In the genomic region with DNA sequence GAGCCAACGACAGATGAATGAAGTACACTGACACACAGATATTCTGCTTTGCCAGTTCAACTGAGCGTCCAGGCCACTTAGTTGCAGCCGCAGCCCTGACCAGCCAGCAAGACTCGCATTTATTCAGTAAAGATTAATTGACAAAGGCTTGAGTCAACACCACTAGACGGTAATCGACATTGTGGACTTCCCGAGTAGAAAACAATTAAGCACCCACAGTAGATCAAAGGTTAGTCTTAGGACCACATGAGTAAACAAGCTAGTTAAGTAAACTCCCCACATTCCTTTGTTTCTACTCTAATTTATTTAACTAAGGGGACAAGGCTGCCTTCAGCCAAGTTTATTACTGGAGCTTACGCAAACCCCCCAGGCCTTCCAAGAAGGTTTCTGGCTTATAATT, we compare ENCODE assay signal across 1 cellular context.
TF ChIP-seq lines count a peak whose summit lies in the region.
"Not testable (repeated sequence)": the region's sequence is repeated elsewhere in the genome, so short reads cannot be mapped to it uniquely, and the experiment has no call there.

No MANE protein-coding gene starts in this region.

TF ChIP-seq in HepG2, 621 proteins besides CTCF, POLR2A, EP300 and RAD21 (continued from another document and continues in another):
- TF ChIP-seq, protein P1, sequence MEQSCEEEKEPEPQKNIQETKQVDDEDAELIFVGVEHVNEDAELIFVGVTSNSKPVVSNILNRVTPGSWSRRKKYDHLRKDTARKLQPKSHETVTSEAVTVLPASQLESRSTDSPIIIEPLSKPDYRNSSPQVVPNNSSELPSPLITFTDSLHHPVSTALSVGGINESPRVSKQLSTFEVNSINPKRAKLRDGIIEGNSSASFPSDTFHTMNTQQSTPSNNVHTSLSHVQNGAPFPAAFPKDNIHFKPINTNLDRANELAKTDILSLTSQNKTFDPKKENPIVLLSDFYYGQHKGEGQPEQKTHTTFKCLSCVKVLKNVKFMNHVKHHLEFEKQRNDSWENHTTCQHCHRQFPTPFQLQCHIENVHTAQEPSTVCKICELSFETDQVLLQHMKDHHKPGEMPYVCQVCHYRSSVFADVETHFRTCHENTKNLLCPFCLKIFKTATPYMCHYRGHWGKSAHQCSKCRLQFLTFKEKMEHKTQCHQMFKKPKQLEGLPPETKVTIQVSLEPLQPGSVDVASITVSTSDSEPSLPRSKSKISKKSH (CRISPR knock-in tag; IDR thresholded peaks at IDR 0.05; ENCODE audit: borderline replicate concordance): peak; percentile 94
- TF ChIP-seq ZNF501 (CRISPR knock-in tag; IDR thresholded peaks at IDR 0.05) (peak; percentile 54; the same call in 1 of the 2 replicates), CBX5 (CRISPR knock-in tag; IDR thresholded peaks at IDR 0.05; ENCODE audit: borderline replicate concordance) (peak; percentile 97), SP1 (CRISPR knock-in tag; IDR thresholded peaks at IDR 0.05) (0 out of 2 replicates have a peak, but pooled peaks have one; percentile 22), SOX5 (CRISPR knock-in tag; IDR thresholded peaks at IDR 0.05; ENCODE audit: borderline replicate concordance) (peak; percentile 99), SMAD3 (CRISPR knock-in tag; IDR thresholded peaks at IDR 0.05) (0 out of 2 replicates have a peak, but pooled peaks have one; percentile 17), SAP130 (CRISPR knock-in tag; IDR thresholded peaks at IDR 0.05; ENCODE audit: low read depth) (peak; percentile 58), HMG20B (CRISPR knock-in tag; conservative IDR thresholded peaks at IDR 0.05) (peak; percentile 61; the same call in 1 of the 2 replicates), ETV5 (CRISPR knock-in tag; IDR thresholded peaks at IDR 0.05; ENCODE audit: borderline replicate concordance) (peak; percentile 67; the same call in 1 of the 2 replicates), HOXD1 (CRISPR knock-in tag; IDR thresholded peaks at IDR 0.05) (0 out of 2 replicates have a peak, but pooled peaks have one; percentile 46), THRA (CRISPR knock-in tag; IDR thresholded peaks at IDR 0.05; ENCODE audit: borderline replicate concordance) (peak; percentile 34; the same call in 1 of the 2 replicates), NCOA2 (CRISPR knock-in tag; IDR thresholded peaks at IDR 0.05) (peak; percentile 84), NCOR1 (IDR thresholded peaks at IDR 0.05; ENCODE audit: borderline replicate concordance, low read length) (peak; percentile 57; the same call in 1 of the 2 replicates), ZGPAT (CRISPR knock-in tag; IDR thresholded peaks at IDR 0.05) (peak; percentile 90), YEATS2 (CRISPR knock-in tag; IDR thresholded peaks at IDR 0.05; ENCODE audit: borderline replicate concordance) (peak; percentile 55; the same call in 1 of the 2 replicates), NR2F6 (IDR thresholded peaks at IDR 0.05) (peak; percentile 74), NR2F6 (CRISPR knock-in tag; IDR thresholded peaks at IDR 0.05) (peak; percentile 67), ZNF609 (CRISPR knock-in tag; IDR thresholded peaks at IDR 0.05; ENCODE audit: borderline replicate concordance) (peak; percentile 91), ZMYM2 (CRISPR knock-in tag; IDR thresholded peaks at IDR 0.05) (peak; percentile 83), ZNF772 (CRISPR knock-in tag; IDR thresholded peaks at IDR 0.05) (peak; percentile 43; the same call in 1 of the 2 replicates), ERF (CRISPR knock-in tag; IDR thresholded peaks at IDR 0.05) (0 out of 2 replicates have a peak, but pooled peaks have one; percentile 46), GABPA (CRISPR knock-in tag; IDR thresholded peaks at IDR 0.05; ENCODE audit: low read depth) (peak; percentile 31; the same call in 1 of the 2 replicates), TBX3 (IDR thresholded peaks at IDR 0.05; ENCODE audit: borderline replicate concordance) (peak; percentile 91), ZBTB33 (CRISPR knock-in tag; IDR thresholded peaks at IDR 0.05) (peak; percentile 39; the same call in 1 of the 2 replicates), SP5 (CRISPR knock-in tag; IDR thresholded peaks at IDR 0.05; ENCODE audit: borderline replicate concordance, low read depth) (0 out of 2 replicates have a peak, but pooled peaks have one; percentile 16), ZFP36L1 (CRISPR knock-in tag; IDR thresholded peaks at IDR 0.05) (peak; percentile 49; the same call in 1 of the 2 replicates), FOSL2 (CRISPR knock-in tag; IDR thresholded peaks at IDR 0.05) (peak; percentile 70; the same call in 1 of the 2 replicates)
- TF ChIP-seq SP1 (IDR thresholded peaks at IDR 0.05); GABPA (IDR thresholded peaks at IDR 0.05; ENCODE audit: low read depth, low read length): not testable (repeated sequence)
- TF ChIP-seq, protein P2, sequence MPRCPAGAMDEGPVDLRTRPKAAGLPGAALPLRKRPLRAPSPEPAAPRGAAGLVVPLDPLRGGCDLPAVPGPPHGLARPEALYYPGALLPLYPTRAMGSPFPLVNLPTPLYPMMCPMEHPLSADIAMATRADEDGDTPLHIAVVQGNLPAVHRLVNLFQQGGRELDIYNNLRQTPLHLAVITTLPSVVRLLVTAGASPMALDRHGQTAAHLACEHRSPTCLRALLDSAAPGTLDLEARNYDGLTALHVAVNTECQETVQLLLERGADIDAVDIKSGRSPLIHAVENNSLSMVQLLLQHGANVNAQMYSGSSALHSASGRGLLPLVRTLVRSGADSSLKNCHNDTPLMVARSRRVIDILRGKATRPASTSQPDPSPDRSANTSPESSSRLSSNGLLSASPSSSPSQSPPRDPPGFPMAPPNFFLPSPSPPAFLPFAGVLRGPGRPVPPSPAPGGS (CRISPR knock-in tag; IDR thresholded peaks at IDR 0.05): 0 out of 2 replicates have a peak, but pooled peaks have one; percentile 28
- TF ChIP-seq, protein P3, sequence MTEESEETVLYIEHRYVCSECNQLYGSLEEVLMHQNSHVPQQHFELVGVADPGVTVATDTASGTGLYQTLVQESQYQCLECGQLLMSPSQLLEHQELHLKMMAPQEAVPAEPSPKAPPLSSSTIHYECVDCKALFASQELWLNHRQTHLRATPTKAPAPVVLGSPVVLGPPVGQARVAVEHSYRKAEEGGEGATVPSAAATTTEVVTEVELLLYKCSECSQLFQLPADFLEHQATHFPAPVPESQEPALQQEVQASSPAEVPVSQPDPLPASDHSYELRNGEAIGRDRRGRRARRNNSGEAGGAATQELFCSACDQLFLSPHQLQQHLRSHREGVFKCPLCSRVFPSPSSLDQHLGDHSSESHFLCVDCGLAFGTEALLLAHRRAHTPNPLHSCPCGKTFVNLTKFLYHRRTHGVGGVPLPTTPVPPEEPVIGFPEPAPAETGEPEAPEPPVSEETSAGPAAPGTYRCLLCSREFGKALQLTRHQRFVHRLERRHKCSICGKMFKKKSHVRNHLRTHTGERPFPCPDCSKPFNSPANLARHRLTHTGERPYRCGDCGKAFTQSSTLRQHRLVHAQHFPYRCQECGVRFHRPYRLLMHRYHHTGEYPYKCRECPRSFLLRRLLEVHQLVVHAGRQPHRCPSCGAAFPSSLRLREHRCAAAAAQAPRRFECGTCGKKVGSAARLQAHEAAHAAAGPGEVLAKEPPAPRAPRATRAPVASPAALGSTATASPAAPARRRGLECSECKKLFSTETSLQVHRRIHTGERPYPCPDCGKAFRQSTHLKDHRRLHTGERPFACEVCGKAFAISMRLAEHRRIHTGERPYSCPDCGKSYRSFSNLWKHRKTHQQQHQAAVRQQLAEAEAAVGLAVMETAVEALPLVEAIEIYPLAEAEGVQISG (CRISPR knock-in tag; IDR thresholded peaks at IDR 0.05): 0 out of 2 replicates have a peak, but pooled peaks have one; percentile 17
- TF ChIP-seq, protein P4, sequence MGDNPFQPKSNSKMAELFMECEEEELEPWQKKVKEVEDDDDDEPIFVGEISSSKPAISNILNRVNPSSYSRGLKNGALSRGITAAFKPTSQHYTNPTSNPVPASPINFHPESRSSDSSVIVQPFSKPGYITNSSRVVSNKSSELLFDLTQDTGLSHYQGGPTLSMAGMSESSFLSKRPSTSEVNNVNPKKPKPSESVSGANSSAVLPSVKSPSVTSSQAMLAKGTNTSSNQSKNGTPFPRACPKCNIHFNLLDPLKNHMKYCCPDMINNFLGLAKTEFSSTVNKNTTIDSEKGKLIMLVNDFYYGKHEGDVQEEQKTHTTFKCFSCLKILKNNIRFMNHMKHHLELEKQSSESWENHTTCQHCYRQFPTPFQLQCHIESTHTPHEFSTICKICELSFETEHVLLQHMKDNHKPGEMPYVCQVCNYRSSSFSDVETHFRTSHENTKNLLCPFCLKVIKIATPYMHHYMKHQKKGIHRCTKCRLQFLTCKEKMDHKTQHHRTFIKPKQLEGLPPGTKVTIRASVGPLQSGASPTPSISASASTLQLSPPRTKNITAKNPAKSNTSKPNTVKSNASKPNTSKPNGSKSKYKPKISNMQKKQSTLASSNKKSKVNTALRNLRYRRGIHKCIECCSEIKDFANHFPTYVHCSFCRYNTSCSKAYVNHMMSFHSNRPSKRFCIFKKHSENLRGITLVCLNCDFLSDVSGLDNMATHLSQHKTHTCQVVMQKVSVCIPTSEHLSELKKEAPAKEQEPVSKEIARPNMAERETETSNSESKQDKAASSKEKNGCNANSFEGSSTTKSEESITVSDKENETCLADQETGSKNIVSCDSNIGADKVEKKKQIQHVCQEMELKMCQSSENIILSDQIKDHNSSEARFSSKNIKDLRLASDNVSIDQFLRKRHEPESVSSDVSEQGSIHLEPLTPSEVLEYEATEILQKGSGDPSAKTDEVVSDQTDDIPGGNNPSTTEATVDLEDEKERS (CRISPR knock-in tag; IDR thresholded peaks at IDR 0.05): peak; percentile 99
- TF ChIP-seq, protein P5, sequence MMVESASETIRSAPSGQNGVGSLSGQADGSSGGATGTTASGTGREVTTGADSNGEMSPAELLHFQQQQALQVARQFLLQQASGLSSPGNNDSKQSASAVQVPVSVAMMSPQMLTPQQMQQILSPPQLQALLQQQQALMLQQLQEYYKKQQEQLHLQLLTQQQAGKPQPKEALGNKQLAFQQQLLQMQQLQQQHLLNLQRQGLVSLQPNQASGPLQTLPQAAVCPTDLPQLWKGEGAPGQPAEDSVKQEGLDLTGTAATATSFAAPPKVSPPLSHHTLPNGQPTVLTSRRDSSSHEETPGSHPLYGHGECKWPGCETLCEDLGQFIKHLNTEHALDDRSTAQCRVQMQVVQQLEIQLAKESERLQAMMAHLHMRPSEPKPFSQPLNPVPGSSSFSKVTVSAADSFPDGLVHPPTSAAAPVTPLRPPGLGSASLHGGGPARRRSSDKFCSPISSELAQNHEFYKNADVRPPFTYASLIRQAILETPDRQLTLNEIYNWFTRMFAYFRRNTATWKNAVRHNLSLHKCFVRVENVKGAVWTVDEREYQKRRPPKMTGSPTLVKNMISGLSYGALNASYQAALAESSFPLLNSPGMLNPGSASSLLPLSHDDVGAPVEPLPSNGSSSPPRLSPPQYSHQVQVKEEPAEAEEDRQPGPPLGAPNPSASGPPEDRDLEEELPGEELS (CRISPR knock-in tag; IDR thresholded peaks at IDR 0.05): peak; percentile 82
